ENCODE assay signal across 7 cellular contexts in the genomic region with DNA sequence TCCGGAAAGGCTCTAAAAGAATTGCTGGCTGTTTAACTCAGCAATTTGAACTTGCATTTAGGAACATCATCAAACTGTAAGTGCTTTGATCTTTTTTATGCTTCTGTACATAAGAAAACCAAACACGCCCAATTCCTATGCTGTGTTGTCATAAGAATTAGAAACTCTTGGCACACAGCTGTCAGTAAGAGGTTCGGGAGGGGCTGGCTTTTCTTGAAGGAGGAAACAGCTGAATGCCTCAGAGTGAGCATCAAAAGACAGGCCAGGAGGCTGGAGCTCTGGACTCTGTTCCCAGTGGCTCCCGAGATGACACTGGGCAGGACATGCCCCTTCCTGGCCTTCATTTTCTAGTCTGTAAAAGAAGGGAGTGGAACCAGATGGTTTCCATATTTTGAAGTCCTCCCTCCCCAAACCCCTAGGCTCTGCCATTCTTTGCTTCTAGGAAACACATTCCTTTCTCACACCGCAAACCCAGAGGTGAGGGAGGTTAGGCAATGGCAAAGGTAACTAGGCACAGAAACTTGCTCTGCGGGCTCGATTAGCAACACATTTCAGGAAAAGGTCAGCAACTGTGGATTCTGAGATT.
DNase-seq lines count a peak whose midpoint lies in the region; ATAC-seq and TF ChIP-seq lines count a peak whose summit lies in the region.

No MANE protein-coding gene starts in this region.

- ATAC-seq in left lobe of liver, result no peak

- H3K27ac ChIP-seq in substantia nigra (ENCODE audit: low read depth, low read length, poor library complexity, severe bottlenecking), result peak overlapping the region; percentile 1

- DNase-seq in HFF-Myc (ENCODE audit: extremely low read depth, low read depth) (peak; percentile 72), SW480 (ENCODE audit: low spot score) (peak; percentile 96), hepatic stellate cell (ENCODE audit: low spot score) (peak; percentile 72), substantia nigra (lab: John Stamatoyannopoulos, UW) (no peak), left lobe of liver (ENCODE audit: low spot score) (no peak), NAMALWA (ENCODE audit: low spot score) (no peak), HuH-7 (ENCODE audit: low spot score) (no peak)

- H3K4me3 ChIP-seq in HFF-Myc (replicated peaks; ENCODE audit: low read depth, low read length), result no peak overlapping the region

- no peak for TF ChIP-seq CTCF in HFF-Myc (IDR thresholded peaks at IDR 0.05; ENCODE audit: low read depth, low read length, missing control alignments)

Comparison
In these comparisons a context has a peak if more than half of its experiments do, and no peak if none do; other contexts are left out.
1. DNase-seq: peak in HFF-Myc (single experiment), SW480 (single experiment) and hepatic stellate cell (single experiment); none in substantia nigra (0 of 49), left lobe of liver (single experiment), NAMALWA (single experiment) and HuH-7 (single experiment).